Comparison of ENCODE assay signal across 1 cellular context in genomic region chr13:41111454-41111853, GRCh38.
TF ChIP-seq lines count a peak whose summit lies in the region.

No MANE protein-coding gene starts in this region.

TF ChIP-seq in HepG2, 621 proteins besides CTCF, POLR2A, EP300 and RAD21 (continued from another document):
- TF ChIP-seq ZNF281 (CRISPR knock-in tag; IDR thresholded peaks at IDR 0.05; ENCODE audit: borderline replicate concordance) (no peak), ZNF362 (CRISPR knock-in tag; IDR thresholded peaks at IDR 0.05; ENCODE audit: borderline replicate concordance) (0 out of 2 replicates have a peak, but pooled peaks have one; percentile 34), SMAD3 (CRISPR knock-in tag; IDR thresholded peaks at IDR 0.05) (no peak), TFDP1 (CRISPR knock-in tag; IDR thresholded peaks at IDR 0.05; ENCODE audit: borderline replicate concordance) (no peak), FOSL2 (CRISPR knock-in tag; IDR thresholded peaks at IDR 0.05) (peak; percentile 60), CEBPB (IDR thresholded peaks at IDR 0.05; ENCODE audit: borderline replicate concordance, low read depth, low read length) (peak; percentile 67; the same call in 1 of the 2 replicates)
